In genomic region chr2:19349911-19350677, GRCh38 we compare ENCODE assay signal across 8 cellular contexts. TPM values are rescaled to one million over a fixed set of nuclear protein-coding genes. Genes with fewer than 3 reads are reported as not detected.
DNase-seq lines count a peak whose midpoint lies in the region; ATAC-seq and TF ChIP-seq lines count a peak whose summit lies in the region.

No MANE protein-coding gene starts in this region.

- peaks cover 31 to 33% of the 10 kb centered on the region in 2 donors for H3K4me1 Mint-ChIP-seq in effector memory CD8-positive, alpha-beta T cell (ENCODE audit: low read depth in 2 of 2)

- 37 to 73% methylated on average over 6 to 26 of the region's 47 CpGs for WGBS in thyroid gland, 2 donors

- intact Hi-C loops in thyroid gland (cut with DNase I), result loop anchor here (5.0 to 10.0 kb wide), 2 partner anchors 365 to 788 kb away; partner anchors contain the start of gene RDH14

- peak; percentile 44 for DNase-seq in activated T-cell treated with anti-CD3 and anti-CD28 coated beads for 1 hour (ENCODE audit: low read depth)
- no peak for DNase-seq in activated T-cell treated with anti-CD3 and anti-CD28 coated beads for 4 hours
- DNase-seq in effector memory CD8-positive, alpha-beta T cell, result peak; percentile 37 to 57 (median 50)
- DNase-seq in midbrain (lab: John Stamatoyannopoulos, UW), result peak; percentile 75
- peak; percentile 44 to 59 for DNase-seq in thyroid gland
- no peak for DNase-seq in NCI-H446 treated with DMSO at 0.1 percent for 48 hours (lab: John Stamatoyannopoulos, UW)

- TF ChIP-seq CTCF in VCaP (conservative IDR thresholded peaks at IDR 0.05) (peak; percentile 35), thyroid gland (IDR thresholded peaks at IDR 0.05) (peak; percentile 21 to 61 (median 30))

- no peaks in the 10 kb centered on the region for H3K9me3 ChIP-seq in thyroid gland

- peaks cover 22 to 26% of the 10 kb centered on the region in 2 donors for H3K4me1 ChIP-seq in thyroid gland

- no peaks in the 10 kb centered on the region for H3K9me3 Mint-ChIP-seq in effector memory CD8-positive, alpha-beta T cell

- no peak for ATAC-seq in effector memory CD8-positive, alpha-beta T cell (replicated peaks)
- ATAC-seq in HG02870 (IDR thresholded peaks at IDR 0.05; ENCODE audit: unreplicated experiment), result no peak

- no peak for TF ChIP-seq POLR2A in thyroid gland (IDR thresholded peaks at IDR 0.05)

- H3K36me3 Mint-ChIP-seq in effector memory CD8-positive, alpha-beta T cell (ENCODE audit: insufficient read depth), result peaks cover 26% of the 10 kb centered on the region

- H3K36me3 ChIP-seq in thyroid gland, result no peaks in the 10 kb centered on the region

- H3K4me3 ChIP-seq in thyroid gland (replicated peaks in 1 of 3), result peak overlapping the region in 1 of 3 donors; percentile 29

- no peak overlapping the region for H3K27ac ChIP-seq in VCaP
- peak overlapping the region in 2 of 3 donors; percentile 32 to 66 for H3K27ac ChIP-seq in thyroid gland

- H3K27me3 ChIP-seq in thyroid gland, result peaks cover 33% of the 10 kb centered on the region

- H3K27ac Mint-ChIP-seq in effector memory CD8-positive, alpha-beta T cell, result no peak overlapping the region

- H3K27me3 Mint-ChIP-seq in effector memory CD8-positive, alpha-beta T cell, result peaks cover 53 to 72% of the 10 kb centered on the region in 2 donors

- peak overlapping the region in 1 of 2 donors; percentile 87 for H3K4me3 Mint-ChIP-seq in effector memory CD8-positive, alpha-beta T cell

RNA-seq across cellular contexts. Expression of gene OSR1, which starts 8.3 kb away (rescaled TPM):
- total RNA-seq in thyroid gland, result 10 to 100 TPM in 2 of 4 donors, 1 to 10 TPM in 2; 4.9 to 15.2 (median 10.8) TPM

Comparison
In these comparisons a context has a peak if more than half of its experiments do, and no peak if none do; other contexts are left out.
1. DNase-seq: peak in activated T-cell treated with anti-CD3 and anti-CD28 coated beads for 1 hour (single experiment), effector memory CD8-positive, alpha-beta T cell (3 of 3), midbrain (single experiment) and thyroid gland (2 of 2); none in activated T-cell treated with anti-CD3 and anti-CD28 coated beads for 4 hours (single experiment) and NCI-H446 treated with DMSO at 0.1 percent for 48 hours (single experiment).